ENCODE assay signal across 1 cellular context in the genomic region with DNA sequence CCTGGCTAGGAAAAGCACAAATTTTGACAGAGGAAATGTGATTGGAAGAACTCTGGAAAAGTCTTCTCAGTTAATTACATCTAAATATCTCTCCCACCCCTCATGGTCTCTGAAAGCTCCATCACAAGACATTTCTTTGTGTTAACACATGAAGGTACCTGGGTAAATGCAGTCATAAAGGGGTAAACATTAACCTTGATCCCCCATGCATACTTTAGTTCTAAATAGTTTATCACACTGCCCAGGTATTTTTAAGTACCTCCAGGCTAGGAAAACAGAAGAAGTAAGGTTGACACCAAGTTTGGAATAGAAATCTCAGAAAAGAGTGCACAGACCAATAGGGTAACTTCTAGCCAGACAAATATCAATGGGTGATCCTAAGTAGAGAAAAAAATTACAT.
TF ChIP-seq lines count a peak whose summit lies in the region.

No MANE protein-coding gene starts in this region.

TF ChIP-seq in IMR-90, 13 proteins besides CTCF, POLR2A, EP300 and RAD21 (continued from another document):
- TF ChIP-seq, protein P1, sequence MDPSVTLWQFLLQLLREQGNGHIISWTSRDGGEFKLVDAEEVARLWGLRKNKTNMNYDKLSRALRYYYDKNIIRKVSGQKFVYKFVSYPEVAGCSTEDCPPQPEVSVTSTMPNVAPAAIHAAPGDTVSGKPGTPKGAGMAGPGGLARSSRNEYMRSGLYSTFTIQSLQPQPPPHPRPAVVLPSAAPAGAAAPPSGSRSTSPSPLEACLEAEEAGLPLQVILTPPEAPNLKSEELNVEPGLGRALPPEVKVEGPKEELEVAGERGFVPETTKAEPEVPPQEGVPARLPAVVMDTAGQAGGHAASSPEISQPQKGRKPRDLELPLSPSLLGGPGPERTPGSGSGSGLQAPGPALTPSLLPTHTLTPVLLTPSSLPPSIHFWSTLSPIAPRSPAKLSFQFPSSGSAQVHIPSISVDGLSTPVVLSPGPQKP (IDR thresholded peaks at IDR 0.05; ENCODE audit: borderline replicate concordance, low read depth, low read length) = no peak
